ENCODE assay signal across 8 cellular contexts in genomic region chr17:47660064-47660492, GRCh38. TPM values are rescaled to one million over a fixed set of nuclear protein-coding genes. Genes with fewer than 3 reads are reported as not detected.
DNase-seq lines count a peak whose midpoint lies in the region; ATAC-seq and TF ChIP-seq lines count a peak whose summit lies in the region.

No MANE protein-coding gene starts in this region.

- peaks cover 81% of the 10 kb centered on the region for H3K36me3 ChIP-seq in muscle layer of colon (ENCODE audit: insufficient read depth, low read length)
- peaks cover 100% of the 10 kb centered on the region for H3K36me3 ChIP-seq in WERI-Rb-1

- peak overlapping the region; percentile 61 for H3K27ac ChIP-seq in muscle layer of colon (ENCODE audit: low read depth, low read length)
- H3K27ac ChIP-seq in WERI-Rb-1, result no peak overlapping the region

- no peaks in the 10 kb centered on the region for H3K9me3 Mint-ChIP-seq in HFFc6

- no peaks in the 10 kb centered on the region for H3K27me3 ChIP-seq in muscle layer of colon (ENCODE audit: control insufficient read depth in 1 of 2, insufficient read depth in 2 of 2, low read length in 2 of 2)
- H3K27me3 ChIP-seq in WERI-Rb-1 (ENCODE audit: insufficient read depth, low read depth, severe bottlenecking), result no peaks in the 10 kb centered on the region

- TF ChIP-seq CTCF in WERI-Rb-1 (IDR thresholded peaks at IDR 0.05; ENCODE audit: low read depth, low read length) (no peak), HFFc6 (IDR thresholded peaks at IDR 0.05) (no peak; the same call in 1 of the 2 replicates)

- H3K4me3 Mint-ChIP-seq in HFFc6, result no peak overlapping the region

- peaks cover 39% of the 10 kb centered on the region for H3K36me3 Mint-ChIP-seq in HFFc6 (ENCODE audit: low read depth)

- H3K9me3 ChIP-seq in muscle layer of colon (ENCODE audit: low read length) (no peaks in the 10 kb centered on the region), WERI-Rb-1 (ENCODE audit: severe bottlenecking) (no peaks in the 10 kb centered on the region)

- no peak overlapping the region for H3K27ac Mint-ChIP-seq in HFFc6

- peak; percentile 49 for ATAC-seq in GM18502 (IDR thresholded peaks at IDR 0.05; ENCODE audit: poor library complexity, unreplicated experiment)
- peak; percentile 47 for ATAC-seq in HG02763 (IDR thresholded peaks at IDR 0.05; ENCODE audit: unreplicated experiment)

- no peaks in the 10 kb centered on the region for H3K27me3 Mint-ChIP-seq in HFFc6 (ENCODE audit: insufficient read depth)

- peaks cover 12% of the 10 kb centered on the region for H3K4me1 ChIP-seq in muscle layer of colon (ENCODE audit: insufficient read depth, low read length)

- H3K4me3 ChIP-seq in muscle layer of colon (ENCODE audit: low read depth in 1 of 2, low read length in 2 of 2) (no peak overlapping the region), WERI-Rb-1 (ENCODE audit: low read depth, low read length) (no peak overlapping the region)

- peaks cover 14% of the 10 kb centered on the region for H3K4me1 Mint-ChIP-seq in HFFc6 (ENCODE audit: low read depth)

- H3K9ac ChIP-seq in muscle layer of colon (ENCODE audit: low read length), result no peak overlapping the region

- DNase-seq in SIG-M5 (lab: John Stamatoyannopoulos, UW) (peak; percentile 43), WERI-Rb-1 (no peak), HFFc6 (no peak), anterior cingulate cortex (lab: John Stamatoyannopoulos, UW) (no peak), NCI-H1417 treated with DMSO at 0.1 percent for 48 hours (lab: John Stamatoyannopoulos, UW) (no peak)

RNA-seq across cellular contexts. Expression of gene KPNB1, which starts 10.4 kb away (rescaled TPM):
- total RNA-seq in HFFc6 (2021; fragmentation: NEBNext Ultra II Directional; extraction: Animal tissue kit (Norgen Biotek cat#: 25700)), result 100 to 1,000 TPM; 439 to 580 (median 549) TPM

RNA-seq across cellular contexts. Expression of gene TBKBP1, which starts 33.9 kb away (rescaled TPM):
- 1 to 10 TPM; 6.6 to 8.3 (median 7.7) TPM for total RNA-seq in HFFc6 (2021; fragmentation: NEBNext Ultra II Directional; extraction: Animal tissue kit (Norgen Biotek cat#: 25700))
